In genomic region chr14:91834571-91834970, GRCh38 we compare ENCODE assay signal across 14 cellular contexts. TPM values are rescaled to one million over a fixed set of nuclear protein-coding genes. Genes with fewer than 3 reads are reported as not detected.
DNase-seq lines count a peak whose midpoint lies in the region; ATAC-seq, FAIRE-seq and TF ChIP-seq lines count a peak whose summit lies in the region.
"Had no signal": no experiment of that assay in that cellular context is flagged by ENCODE, and none has a peak within 500 bp of the region (broad histone marks: within the 10 kb centered on the region; RNA-seq: fewer than 3 reads in every experiment).

No MANE protein-coding gene starts in this region.

- H3K9me3 Mint-ChIP-seq in naive thymus-derived CD4-positive, alpha-beta T cell, result peaks cover 0 to 1% (median 0%) of the 10 kb centered on the region in 11 donors

- DNase-seq in left ventricle myocardium inferior (no peak), right atrium auricular region (ENCODE audit: low spot score) (no peak), ascending aorta (ENCODE audit: low spot score in 2 of 2) (no peak), uterus (no peak), AG08395 (ENCODE audit: low spot score) (no peak), frontal cortex (ENCODE audit: low spot score in 2 of 2) (no peak), cerebellum (ENCODE audit: low spot score) (no peak)
- no peak for DNase-seq in naive thymus-derived CD4-positive, alpha-beta T cell
- DNase-seq: AML-193, dorsolateral prefrontal cortex, NCI-H1694, NCI-H510A treated with DMSO at 0.1 percent for 48 hours, RPMI8226 had no signal

- intact Hi-C loops in left ventricle myocardium inferior (cut with micrococcal nuclease), result no loop called here
- intact Hi-C loops in ascending aorta (cut with DNase I), result no loop called here
- intact Hi-C loops in naive thymus-derived CD4-positive, alpha-beta T cell (cut with micrococcal nuclease), result loop anchor here (2.0 to 10.0 kb wide), 5 partner anchors 14 to 270 kb away; partner anchors contain the start of gene ATXN3 (in 1 of the 2)
- intact Hi-C loops in uterus (cut with DNase I; ENCODE audit: low total_unique reads), result no loop called here

- peak overlapping the region in 8 of 9 donors; percentile 13 to 91 (median 60) for H3K27ac Mint-ChIP-seq in naive thymus-derived CD4-positive, alpha-beta T cell

- CTCF ChIA-PET in naive thymus-derived CD4-positive, alpha-beta T cell (lab: Charles Lee), result interaction anchor here (1.9 kb wide), 1 partner anchor 38 kb away, joined by 4 read pairs; no protein-coding TSS in a partner anchor

- TF ChIP-seq POLR2A in uterus (IDR thresholded peaks at IDR 0.05), result no peak

- peaks cover 15% of the 10 kb centered on the region for H3K4me1 ChIP-seq in left ventricle myocardium inferior
- peaks cover 0 to 14% of the 10 kb centered on the region in 2 donors for H3K4me1 ChIP-seq in right atrium auricular region
- H3K4me1 ChIP-seq in ascending aorta, result peaks cover 0 to 17% of the 10 kb centered on the region in 2 donors
- peaks cover 35 to 39% of the 10 kb centered on the region in 2 donors for H3K4me1 ChIP-seq in naive thymus-derived CD4-positive, alpha-beta T cell (ENCODE audit: control insufficient read depth in 2 of 2, insufficient read depth in 2 of 2, low read length in 2 of 2)
- H3K4me1 ChIP-seq in uterus, result no peaks in the 10 kb centered on the region

- no peaks in the 10 kb centered on the region for H3K9me3 ChIP-seq in left ventricle myocardium inferior (replicated peaks)
- no peaks in the 10 kb centered on the region for H3K9me3 ChIP-seq in right atrium auricular region
- H3K9me3 ChIP-seq in ascending aorta, result no peaks in the 10 kb centered on the region
- H3K9me3 ChIP-seq in naive thymus-derived CD4-positive, alpha-beta T cell (ENCODE audit: control insufficient read depth in 2 of 3, low read length in 3 of 3), result no peaks in the 10 kb centered on the region
- H3K9me3 ChIP-seq in uterus, result no peaks in the 10 kb centered on the region

- peak overlapping the region in 9 of 10 donors; percentile 22 to 96 (median 71) for H3K4me3 Mint-ChIP-seq in naive thymus-derived CD4-positive, alpha-beta T cell

- H3K36me3 Mint-ChIP-seq in naive thymus-derived CD4-positive, alpha-beta T cell, result peaks cover 0 to 60% (median 15%) of the 10 kb centered on the region in 5 donors

- H3K27ac ChIP-seq in left ventricle myocardium inferior (replicated peaks), result peak overlapping the region; percentile 0
- no peak overlapping the region for H3K27ac ChIP-seq in right atrium auricular region
- H3K27ac ChIP-seq in ascending aorta, result peak overlapping the region; percentile 91 to 93
- H3K27ac ChIP-seq in naive thymus-derived CD4-positive, alpha-beta T cell (ENCODE audit: low read depth, low read length), result no peak overlapping the region
- H3K27ac ChIP-seq in uterus, result peak overlapping the region; percentile 94 to 95
- H3K27ac ChIP-seq: dorsolateral prefrontal cortex had no signal

- H3K36me3 ChIP-seq in left ventricle myocardium inferior (no peaks in the 10 kb centered on the region), right atrium auricular region (no peaks in the 10 kb centered on the region), ascending aorta (no peaks in the 10 kb centered on the region), uterus (no peaks in the 10 kb centered on the region)
- peaks cover 0 to 1% (median 0%) of the 10 kb centered on the region in 3 experiments for H3K36me3 ChIP-seq in naive thymus-derived CD4-positive, alpha-beta T cell (ENCODE audit: control insufficient read depth in 2 of 3, insufficient read depth in 3 of 3, low read length in 3 of 3)

- H3K27me3 Mint-ChIP-seq in naive thymus-derived CD4-positive, alpha-beta T cell, result peaks cover 0 to 6% (median 0%) of the 10 kb centered on the region in 5 donors

- ATAC-seq in naive thymus-derived CD4-positive, alpha-beta T cell, result no peak

- POLR2A ChIA-PET in naive thymus-derived CD4-positive, alpha-beta T cell (lab: Charles Lee), result interaction anchor here (0.7 to 14.7 kb wide), 12 partner anchors 9 to 205 kb away, joined by 3 to 194 read pairs (median 5); partner anchors contain the start of genes TC2N and TRIP11

- peaks cover 42 to 93% (median 85%) of the 10 kb centered on the region in 7 donors for H3K4me1 Mint-ChIP-seq in naive thymus-derived CD4-positive, alpha-beta T cell

- TF ChIP-seq CTCF in left ventricle myocardium inferior (IDR thresholded peaks at IDR 0.05; ENCODE audit: borderline replicate concordance) (no peak), right atrium auricular region (IDR thresholded peaks at IDR 0.05) (no peak), ascending aorta (IDR thresholded peaks at IDR 0.05) (no peak), uterus (IDR thresholded peaks at IDR 0.05) (no peak)

- H3K27me3 ChIP-seq in left ventricle myocardium inferior (ENCODE audit: low read depth) (peaks cover 81% of the 10 kb centered on the region), right atrium auricular region (peaks cover 0 to 6% of the 10 kb centered on the region in 2 donors), ascending aorta (no peaks in the 10 kb centered on the region), uterus (no peaks in the 10 kb centered on the region)
- no peaks in the 10 kb centered on the region for H3K27me3 ChIP-seq in naive thymus-derived CD4-positive, alpha-beta T cell (ENCODE audit: control insufficient read depth in 2 of 2, insufficient read depth in 2 of 2, low read length in 2 of 2)

- peak overlapping the region; percentile 69 for H3K4me3 ChIP-seq in left ventricle myocardium inferior
- H3K4me3 ChIP-seq in right atrium auricular region, result no peak overlapping the region
- H3K4me3 ChIP-seq in ascending aorta, result peak overlapping the region; percentile 75 to 80
- H3K4me3 ChIP-seq in naive thymus-derived CD4-positive, alpha-beta T cell (ENCODE audit: low read length), result no peak overlapping the region
- H3K4me3 ChIP-seq in uterus, result peak overlapping the region in 1 of 2 donors; percentile 79
- H3K4me3 ChIP-seq: dorsolateral prefrontal cortex, lung had no signal

- FAIRE-seq in frontal cortex (lab: Jason Lieb, UNC), result no peak

RNA-seq across cellular contexts. Expression of gene TC2N, which starts 32.8 kb away (rescaled TPM):
- total RNA-seq in left ventricle myocardium inferior, result 4.1 TPM
- 10 to 100 TPM in 1 of 2 donors, 1 to 10 TPM in 1; 3.9 to 12.5 TPM for total RNA-seq in right atrium auricular region
- total RNA-seq in ascending aorta, result 37.8 TPM
- total RNA-seq in naive thymus-derived CD4-positive, alpha-beta T cell, result 100 to 1,000 TPM; 158 to 301 (median 246) TPM
- polyA plus RNA-seq in naive thymus-derived CD4-positive, alpha-beta T cell, result 100 to 1,000 TPM; 167 to 193 TPM
- total RNA-seq in uterus, result 10 to 100 TPM; 25.4 to 79.1 (median 36.5) TPM
- 5.7 TPM for total RNA-seq in frontal cortex
- total RNA-seq in cerebellum, result 12.3 TPM

Comparison
In these comparisons a context has a peak if more than half of its experiments do, and no peak if none do; other contexts are left out.
1. H3K27ac ChIP-seq: peak in left ventricle myocardium inferior (single experiment), ascending aorta (2 of 2) and uterus (2 of 2); none in right atrium auricular region (0 of 2) and naive thymus-derived CD4-positive, alpha-beta T cell (single experiment).
2. H3K4me3 ChIP-seq: peak in left ventricle myocardium inferior (single experiment) and ascending aorta (2 of 2); none in right atrium auricular region (0 of 2) and naive thymus-derived CD4-positive, alpha-beta T cell (single experiment).
3. intact Hi-C loops: an anchor here in naive thymus-derived CD4-positive, alpha-beta T cell (2.0 to 10.0 kb wide); none called in left ventricle myocardium inferior, ascending aorta and uterus.